Comparison of ENCODE assay signal across 1 cellular context in the genomic region with DNA sequence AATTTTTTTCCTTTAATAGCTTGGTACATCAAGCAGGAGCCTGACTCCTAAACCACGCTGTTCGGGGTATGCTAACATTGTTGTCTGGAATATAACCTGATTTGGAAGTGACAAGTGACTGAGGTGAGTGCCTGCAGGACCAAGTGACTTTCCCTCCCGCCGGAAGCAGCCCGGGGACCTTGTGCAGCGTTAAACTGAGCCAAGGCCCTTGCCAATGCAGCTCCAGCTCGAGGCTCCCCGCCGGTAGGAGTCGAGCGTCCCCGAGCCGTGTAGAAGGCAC.
TF ChIP-seq lines count a peak whose summit lies in the region.

No MANE protein-coding gene starts in this region.

TF ChIP-seq in SK-N-SH, 30 proteins besides CTCF, POLR2A, EP300 and RAD21 (continued from another document):
- TF ChIP-seq, protein P1, sequence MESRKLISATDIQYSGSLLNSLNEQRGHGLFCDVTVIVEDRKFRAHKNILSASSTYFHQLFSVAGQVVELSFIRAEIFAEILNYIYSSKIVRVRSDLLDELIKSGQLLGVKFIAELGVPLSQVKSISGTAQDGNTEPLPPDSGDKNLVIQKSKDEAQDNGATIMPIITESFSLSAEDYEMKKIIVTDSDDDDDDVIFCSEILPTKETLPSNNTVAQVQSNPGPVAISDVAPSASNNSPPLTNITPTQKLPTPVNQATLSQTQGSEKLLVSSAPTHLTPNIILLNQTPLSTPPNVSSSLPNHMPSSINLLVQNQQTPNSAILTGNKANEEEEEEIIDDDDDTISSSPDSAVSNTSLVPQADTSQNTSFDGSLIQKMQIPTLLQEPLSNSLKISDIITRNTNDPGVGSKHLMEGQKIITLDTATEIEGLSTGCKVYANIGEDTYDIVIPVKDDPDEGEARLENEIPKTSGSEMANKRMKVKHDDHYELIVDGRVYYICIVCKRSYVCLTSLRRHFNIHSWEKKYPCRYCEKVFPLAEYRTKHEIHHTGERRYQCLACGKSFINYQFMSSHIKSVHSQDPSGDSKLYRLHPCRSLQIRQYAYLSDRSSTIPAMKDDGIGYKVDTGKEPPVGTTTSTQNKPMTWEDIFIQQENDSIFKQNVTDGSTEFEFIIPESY (IDR thresholded peaks at IDR 0.05; ENCODE audit: borderline replicate concordance, low read depth), result no peak
- no peak for TF ChIP-seq SMC3 (IDR thresholded peaks at IDR 0.05; ENCODE audit: low read depth, low read length)
- no peak for TF ChIP-seq CHD2 (IDR thresholded peaks at IDR 0.05; ENCODE audit: low read length, partially characterized antibody)
- no peak for TF ChIP-seq SIN3A (IDR thresholded peaks at IDR 0.05; ENCODE audit: borderline replicate concordance, low read depth, low read length)
- TF ChIP-seq MXI1 (IDR thresholded peaks at IDR 0.05; ENCODE audit: low read depth, low read length), result no peak
- TF ChIP-seq, protein P2, sequence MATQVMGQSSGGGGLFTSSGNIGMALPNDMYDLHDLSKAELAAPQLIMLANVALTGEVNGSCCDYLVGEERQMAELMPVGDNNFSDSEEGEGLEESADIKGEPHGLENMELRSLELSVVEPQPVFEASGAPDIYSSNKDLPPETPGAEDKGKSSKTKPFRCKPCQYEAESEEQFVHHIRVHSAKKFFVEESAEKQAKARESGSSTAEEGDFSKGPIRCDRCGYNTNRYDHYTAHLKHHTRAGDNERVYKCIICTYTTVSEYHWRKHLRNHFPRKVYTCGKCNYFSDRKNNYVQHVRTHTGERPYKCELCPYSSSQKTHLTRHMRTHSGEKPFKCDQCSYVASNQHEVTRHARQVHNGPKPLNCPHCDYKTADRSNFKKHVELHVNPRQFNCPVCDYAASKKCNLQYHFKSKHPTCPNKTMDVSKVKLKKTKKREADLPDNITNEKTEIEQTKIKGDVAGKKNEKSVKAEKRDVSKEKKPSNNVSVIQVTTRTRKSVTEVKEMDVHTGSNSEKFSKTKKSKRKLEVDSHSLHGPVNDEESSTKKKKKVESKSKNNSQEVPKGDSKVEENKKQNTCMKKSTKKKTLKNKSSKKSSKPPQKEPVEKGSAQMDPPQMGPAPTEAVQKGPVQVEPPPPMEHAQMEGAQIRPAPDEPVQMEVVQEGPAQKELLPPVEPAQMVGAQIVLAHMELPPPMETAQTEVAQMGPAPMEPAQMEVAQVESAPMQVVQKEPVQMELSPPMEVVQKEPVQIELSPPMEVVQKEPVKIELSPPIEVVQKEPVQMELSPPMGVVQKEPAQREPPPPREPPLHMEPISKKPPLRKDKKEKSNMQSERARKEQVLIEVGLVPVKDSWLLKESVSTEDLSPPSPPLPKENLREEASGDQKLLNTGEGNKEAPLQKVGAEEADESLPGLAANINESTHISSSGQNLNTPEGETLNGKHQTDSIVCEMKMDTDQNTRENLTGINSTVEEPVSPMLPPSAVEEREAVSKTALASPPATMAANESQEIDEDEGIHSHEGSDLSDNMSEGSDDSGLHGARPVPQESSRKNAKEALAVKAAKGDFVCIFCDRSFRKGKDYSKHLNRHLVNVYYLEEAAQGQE (IDR thresholded peaks at IDR 0.05; ENCODE audit: low read depth, low read length), result no peak
- TF ChIP-seq NRF1 (IDR thresholded peaks at IDR 0.05; ENCODE audit: low read depth, low read length), result no peak
- TF ChIP-seq MEF2A (IDR thresholded peaks at IDR 0.05; ENCODE audit: borderline replicate concordance, low read depth), result no peak
- TF ChIP-seq, protein P3, sequence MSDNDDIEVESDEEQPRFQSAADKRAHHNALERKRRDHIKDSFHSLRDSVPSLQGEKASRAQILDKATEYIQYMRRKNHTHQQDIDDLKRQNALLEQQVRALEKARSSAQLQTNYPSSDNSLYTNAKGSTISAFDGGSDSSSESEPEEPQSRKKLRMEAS (IDR thresholded peaks at IDR 0.05; ENCODE audit: low read depth), result no peak
- no peak for TF ChIP-seq EZH2phosphoT487 (IDR thresholded peaks at IDR 0.05; ENCODE audit: borderline replicate concordance, low read depth)
TF ChIP-seq in SK-N-SH: peak in this region for 0.
